16 cellular contexts compared by ENCODE assay signal in the genomic region with DNA sequence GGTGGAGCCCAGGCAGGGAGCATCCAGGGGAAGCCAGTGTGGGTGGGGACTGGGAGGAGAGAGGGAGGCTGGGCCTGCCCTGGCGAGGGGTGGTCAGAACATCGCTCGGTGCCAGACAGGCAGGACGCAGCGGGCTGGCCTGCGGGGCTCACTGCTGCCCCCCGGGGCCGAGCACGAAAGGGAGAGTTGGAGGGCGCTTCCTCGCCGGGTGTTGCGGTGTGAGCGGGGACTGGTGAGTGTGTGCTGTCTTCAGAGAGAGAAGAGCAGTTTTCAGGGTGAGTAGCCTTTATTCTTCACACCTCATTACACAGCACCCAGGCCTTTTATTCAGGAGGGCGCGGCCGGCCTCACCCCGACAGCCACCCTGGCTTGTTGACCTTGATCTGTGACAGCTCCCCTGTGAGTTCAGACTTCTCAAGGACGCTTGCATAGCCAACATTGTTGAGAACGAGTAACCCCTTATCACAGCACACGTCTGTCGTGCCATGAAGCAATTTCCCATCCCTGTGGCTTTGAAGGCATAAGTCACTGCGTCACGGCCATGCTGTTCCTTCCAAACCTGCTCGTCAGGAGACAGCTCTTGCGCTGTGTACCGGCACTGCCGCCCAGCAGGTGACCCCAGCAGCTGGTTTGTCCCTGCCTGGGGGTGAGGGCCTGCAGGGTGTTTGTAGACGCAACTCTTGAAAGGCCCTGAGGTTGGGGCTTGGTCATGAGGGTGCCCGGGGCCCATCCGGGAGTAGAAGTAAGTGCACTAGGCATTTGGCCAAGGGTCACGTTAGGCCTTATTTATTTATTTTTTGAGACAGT. TPM values are rescaled to one million over a fixed set of nuclear protein-coding genes. Genes with fewer than 3 reads are reported as not detected.
DNase-seq lines count a peak whose midpoint lies in the region; ATAC-seq and TF ChIP-seq lines count a peak whose summit lies in the region.
"Had no signal": no experiment of that assay in that cellular context is flagged by ENCODE, and none has a peak within 500 bp of the region (broad histone marks: within the 10 kb centered on the region; RNA-seq: fewer than 3 reads in every experiment).

No MANE protein-coding gene starts in this region.

- H3K4me3 Mint-ChIP-seq in CD14-positive monocyte: no peak overlapping the region
- no peak overlapping the region for H3K4me3 Mint-ChIP-seq in naive thymus-derived CD4-positive, alpha-beta T cell
- H3K4me3 Mint-ChIP-seq: activated naive CD4-positive, alpha-beta T cell treated with anti-CD3 and anti-CD28 coated beads, Interleukin-2, amount 50 U/mL, for 24 hours; B cell; mesothelial cell of epicardium; T-helper 17 cell had no signal

- H3K4me1 Mint-ChIP-seq in CD14-positive monocyte: no peaks in the 10 kb centered on the region
- peaks cover 0 to 5% (median 0%) of the 10 kb centered on the region in 7 donors for H3K4me1 Mint-ChIP-seq in naive thymus-derived CD4-positive, alpha-beta T cell
- H3K4me1 Mint-ChIP-seq: activated naive CD4-positive, alpha-beta T cell treated with anti-CD3 and anti-CD28 coated beads, Interleukin-2, amount 50 U/mL, for 24 hours had no signal

- POLR2A ChIA-PET in naive thymus-derived CD4-positive, alpha-beta T cell (lab: Charles Lee): no interaction called here

- peaks cover 3 to 5% of the 10 kb centered on the region in 2 donors for H3K4me1 ChIP-seq in esophagus (ENCODE audit: control insufficient read depth in 2 of 2, insufficient read depth in 2 of 2, low read length in 1 of 2)
- no peaks in the 10 kb centered on the region for H3K4me1 ChIP-seq in naive thymus-derived CD4-positive, alpha-beta T cell (ENCODE audit: control insufficient read depth in 2 of 2, insufficient read depth in 2 of 2, low read length in 2 of 2)
- H3K4me1 ChIP-seq: tibial artery had no signal

- H3K27me3 ChIP-seq in esophagus (ENCODE audit: control insufficient read depth in 1 of 2, insufficient read depth in 2 of 2, low read length in 2 of 2): no peaks in the 10 kb centered on the region
- H3K27me3 ChIP-seq in naive thymus-derived CD4-positive, alpha-beta T cell (ENCODE audit: control insufficient read depth in 2 of 2, insufficient read depth in 2 of 2, low read length in 2 of 2): no peaks in the 10 kb centered on the region

- peaks cover 0 to 23% of the 10 kb centered on the region in 2 donors for H3K36me3 ChIP-seq in esophagus (ENCODE audit: control insufficient read depth in 2 of 2, insufficient read depth in 2 of 2, low read length in 1 of 2)
- H3K36me3 ChIP-seq in naive thymus-derived CD4-positive, alpha-beta T cell (ENCODE audit: control insufficient read depth in 2 of 3, insufficient read depth in 3 of 3, low read length in 3 of 3): peaks cover 0 to 14% (median 0%) of the 10 kb centered on the region in 3 experiments
- H3K36me3 ChIP-seq: tibial artery had no signal

- CTCF ChIA-PET in naive thymus-derived CD4-positive, alpha-beta T cell (lab: Charles Lee): no interaction called here

- 68 to 72% methylated on average over 26 to 32 of the region's 32 CpGs for WGBS in esophagus, 2 donors

- peak; percentile 37 for DNase-seq in CD14-positive monocyte (ENCODE audit: low spot score)
- DNase-seq in NB4 (ENCODE audit: low read depth): peak; percentile 40
- DNase-seq in naive thymus-derived CD4-positive, alpha-beta T cell: no peak
- no peak for DNase-seq in dedifferentiated amniotic fluid mesenchymal stem cell (ENCODE audit: extremely low spot score)
- DNase-seq in KBM-7: no peak
- DNase-seq: GOT3, NCI-H1930, tibial artery had no signal

- TF ChIP-seq POLR2A in NB4 (IDR thresholded peaks at IDR 0.05; ENCODE audit: extremely low read depth, insufficient read length): no peak

- no peaks in the 10 kb centered on the region for H3K9me3 ChIP-seq in esophagus (ENCODE audit: control insufficient read depth in 2 of 2, insufficient read depth in 1 of 2, low read depth in 1 of 2, low read length in 1 of 2)
- H3K9me3 ChIP-seq in naive thymus-derived CD4-positive, alpha-beta T cell (ENCODE audit: control insufficient read depth in 2 of 3, low read length in 3 of 3): no peaks in the 10 kb centered on the region
- H3K9me3 ChIP-seq: tibial artery had no signal

- ATAC-seq in naive thymus-derived CD4-positive, alpha-beta T cell: peak; percentile 18
- ATAC-seq in GM18867 (IDR thresholded peaks at IDR 0.05; ENCODE audit: unreplicated experiment): no peak
- ATAC-seq in HG02870 (IDR thresholded peaks at IDR 0.05; ENCODE audit: unreplicated experiment): no peak
- ATAC-seq: sciatic nerve, T-helper 17 cell had no signal

- intact Hi-C loops in CD14-positive monocyte (cut with micrococcal nuclease): no loop called here
- intact Hi-C loops in naive thymus-derived CD4-positive, alpha-beta T cell (cut with micrococcal nuclease): no loop called here

- peak overlapping the region; percentile 38 to 76 for H3K27ac ChIP-seq in esophagus (ENCODE audit: low read depth in 2 of 2, low read length in 1 of 2)
- H3K27ac ChIP-seq in naive thymus-derived CD4-positive, alpha-beta T cell (ENCODE audit: low read depth, low read length): no peak overlapping the region
- H3K27ac ChIP-seq: tibial artery had no signal

- TF ChIP-seq CTCF in CD14-positive monocyte (IDR thresholded peaks at IDR 0.05): no peak
- TF ChIP-seq CTCF in NB4 (IDR thresholded peaks at IDR 0.05; ENCODE audit: low read depth, low read length): no peak

- no peak overlapping the region for H3K27ac Mint-ChIP-seq in CD14-positive monocyte
- H3K27ac Mint-ChIP-seq in naive thymus-derived CD4-positive, alpha-beta T cell: no peak overlapping the region
- H3K27ac Mint-ChIP-seq: activated naive CD4-positive, alpha-beta T cell treated with anti-CD3 and anti-CD28 coated beads, Interleukin-2, amount 50 U/mL, for 24 hours; B cell; mesothelial cell of epicardium; T-helper 17 cell had no signal

- H3K27me3 Mint-ChIP-seq in CD14-positive monocyte (ENCODE audit: low read depth in 3 of 3): peaks cover 2 to 10% (median 6%) of the 10 kb centered on the region in 3 donors
- no peaks in the 10 kb centered on the region for H3K27me3 Mint-ChIP-seq in naive thymus-derived CD4-positive, alpha-beta T cell
- H3K27me3 Mint-ChIP-seq: activated naive CD4-positive, alpha-beta T cell treated with anti-CD3 and anti-CD28 coated beads, Interleukin-2, amount 50 U/mL, for 24 hours; B cell; T-helper 17 cell had no signal

- H3K4me3 ChIP-seq in NB4 (ENCODE audit: low read depth, low read length) (no peak overlapping the region), esophagus (ENCODE audit: low read depth in 1 of 2, low read length in 2 of 2) (no peak overlapping the region)
- no peak overlapping the region for H3K4me3 ChIP-seq in naive thymus-derived CD4-positive, alpha-beta T cell (ENCODE audit: low read length)
- H3K4me3 ChIP-seq: tibial artery had no signal

- peaks cover 0 to 1% (median 0%) of the 10 kb centered on the region in 7 donors for H3K9me3 Mint-ChIP-seq in CD14-positive monocyte
- peaks cover 0 to 2% (median 0%) of the 10 kb centered on the region in 11 donors for H3K9me3 Mint-ChIP-seq in naive thymus-derived CD4-positive, alpha-beta T cell
- H3K9me3 Mint-ChIP-seq: activated naive CD4-positive, alpha-beta T cell treated with anti-CD3 and anti-CD28 coated beads, Interleukin-2, amount 50 U/mL, for 24 hours; mesothelial cell of epicardium had no signal

- H3K36me3 Mint-ChIP-seq in CD14-positive monocyte: no peaks in the 10 kb centered on the region
- H3K36me3 Mint-ChIP-seq in naive thymus-derived CD4-positive, alpha-beta T cell: peaks cover 0 to 16% (median 5%) of the 10 kb centered on the region in 5 donors

- in situ Hi-C loops in KBM-7 (cut with MboI; ENCODE audit: low pct_unique_long_range_greater_than_20kb, low sequenced_read_pairs): no loop called here

RNA-seq across cellular contexts. Expression of gene PRKCZ, which starts 54.6 kb away (rescaled TPM):
- 1 to 10 TPM in 1 of 2 donors, under 1 TPM in 1; 0.74 to 1.4 TPM for polyA plus RNA-seq in CD14-positive monocyte
- 10 to 100 TPM; 21.2 to 34.3 TPM for polyA plus RNA-seq in esophagus
- total RNA-seq in naive thymus-derived CD4-positive, alpha-beta T cell: 10 to 100 TPM in 4 of 5 experiments, 1 to 10 TPM in 1; 3.6 to 29.6 (median 24.5) TPM
- 10 to 100 TPM in 1 of 2 donors, 1 to 10 TPM in 1; 7.1 to 12.7 TPM for polyA plus RNA-seq in naive thymus-derived CD4-positive, alpha-beta T cell

Comparison
In these comparisons a context has a peak if more than half of its experiments do, and no peak if none do; other contexts are left out.
1. DNase-seq: peak in CD14-positive monocyte (single experiment) and NB4 (single experiment); none in naive thymus-derived CD4-positive, alpha-beta T cell (0 of 9), dedifferentiated amniotic fluid mesenchymal stem cell (single experiment) and KBM-7 (single experiment).